ENCODE assay signal across 1 cellular context in genomic region chr7:71752171-71752935, GRCh38.
TF ChIP-seq lines count a peak whose summit lies in the region.

No MANE protein-coding gene starts in this region.

TF ChIP-seq in HepG2, 621 proteins besides CTCF, POLR2A, EP300 and RAD21 (continued from another document and continues in another):
- TF ChIP-seq STAT6 (CRISPR knock-in tag; IDR thresholded peaks at IDR 0.05; ENCODE audit: borderline replicate concordance), result no peak
- no peak for TF ChIP-seq PRMT3 (CRISPR knock-in tag; IDR thresholded peaks at IDR 0.05; ENCODE audit: borderline replicate concordance, low read depth)
- TF ChIP-seq, protein P1, sequence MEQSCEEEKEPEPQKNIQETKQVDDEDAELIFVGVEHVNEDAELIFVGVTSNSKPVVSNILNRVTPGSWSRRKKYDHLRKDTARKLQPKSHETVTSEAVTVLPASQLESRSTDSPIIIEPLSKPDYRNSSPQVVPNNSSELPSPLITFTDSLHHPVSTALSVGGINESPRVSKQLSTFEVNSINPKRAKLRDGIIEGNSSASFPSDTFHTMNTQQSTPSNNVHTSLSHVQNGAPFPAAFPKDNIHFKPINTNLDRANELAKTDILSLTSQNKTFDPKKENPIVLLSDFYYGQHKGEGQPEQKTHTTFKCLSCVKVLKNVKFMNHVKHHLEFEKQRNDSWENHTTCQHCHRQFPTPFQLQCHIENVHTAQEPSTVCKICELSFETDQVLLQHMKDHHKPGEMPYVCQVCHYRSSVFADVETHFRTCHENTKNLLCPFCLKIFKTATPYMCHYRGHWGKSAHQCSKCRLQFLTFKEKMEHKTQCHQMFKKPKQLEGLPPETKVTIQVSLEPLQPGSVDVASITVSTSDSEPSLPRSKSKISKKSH (CRISPR knock-in tag; IDR thresholded peaks at IDR 0.05; ENCODE audit: borderline replicate concordance), result 0 out of 2 replicates have a peak, but pooled peaks have one; percentile 19
- TF ChIP-seq CAMTA2 (CRISPR knock-in tag; IDR thresholded peaks at IDR 0.05; ENCODE audit: borderline replicate concordance), result no peak
- TF ChIP-seq ZFP37 (CRISPR knock-in tag; IDR thresholded peaks at IDR 0.05; ENCODE audit: borderline replicate concordance), result no peak
- peak; percentile 60; the same call in 1 of the 2 replicates for TF ChIP-seq KDM5B (CRISPR knock-in tag; IDR thresholded peaks at IDR 0.05; ENCODE audit: borderline replicate concordance)
- no peak for TF ChIP-seq KLF6 (CRISPR knock-in tag; IDR thresholded peaks at IDR 0.05)
- TF ChIP-seq ZBTB7B (CRISPR knock-in tag; IDR thresholded peaks at IDR 0.05), result no peak
- TF ChIP-seq, protein P2, sequence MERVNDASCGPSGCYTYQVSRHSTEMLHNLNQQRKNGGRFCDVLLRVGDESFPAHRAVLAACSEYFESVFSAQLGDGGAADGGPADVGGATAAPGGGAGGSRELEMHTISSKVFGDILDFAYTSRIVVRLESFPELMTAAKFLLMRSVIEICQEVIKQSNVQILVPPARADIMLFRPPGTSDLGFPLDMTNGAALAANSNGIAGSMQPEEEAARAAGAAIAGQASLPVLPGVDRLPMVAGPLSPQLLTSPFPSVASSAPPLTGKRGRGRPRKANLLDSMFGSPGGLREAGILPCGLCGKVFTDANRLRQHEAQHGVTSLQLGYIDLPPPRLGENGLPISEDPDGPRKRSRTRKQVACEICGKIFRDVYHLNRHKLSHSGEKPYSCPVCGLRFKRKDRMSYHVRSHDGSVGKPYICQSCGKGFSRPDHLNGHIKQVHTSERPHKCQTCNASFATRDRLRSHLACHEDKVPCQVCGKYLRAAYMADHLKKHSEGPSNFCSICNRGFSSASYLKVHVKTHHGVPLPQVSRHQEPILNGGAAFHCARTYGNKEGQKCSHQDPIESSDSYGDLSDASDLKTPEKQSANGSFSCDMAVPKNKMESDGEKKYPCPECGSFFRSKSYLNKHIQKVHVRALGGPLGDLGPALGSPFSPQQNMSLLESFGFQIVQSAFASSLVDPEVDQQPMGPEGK (CRISPR knock-in tag; IDR thresholded peaks at IDR 0.05), result peak; percentile 54
- TF ChIP-seq EEA1 (CRISPR knock-in tag; IDR thresholded peaks at IDR 0.05; ENCODE audit: borderline replicate concordance), result peak; percentile 36; the same call in 1 of the 2 replicates
- TF ChIP-seq, protein P3, sequence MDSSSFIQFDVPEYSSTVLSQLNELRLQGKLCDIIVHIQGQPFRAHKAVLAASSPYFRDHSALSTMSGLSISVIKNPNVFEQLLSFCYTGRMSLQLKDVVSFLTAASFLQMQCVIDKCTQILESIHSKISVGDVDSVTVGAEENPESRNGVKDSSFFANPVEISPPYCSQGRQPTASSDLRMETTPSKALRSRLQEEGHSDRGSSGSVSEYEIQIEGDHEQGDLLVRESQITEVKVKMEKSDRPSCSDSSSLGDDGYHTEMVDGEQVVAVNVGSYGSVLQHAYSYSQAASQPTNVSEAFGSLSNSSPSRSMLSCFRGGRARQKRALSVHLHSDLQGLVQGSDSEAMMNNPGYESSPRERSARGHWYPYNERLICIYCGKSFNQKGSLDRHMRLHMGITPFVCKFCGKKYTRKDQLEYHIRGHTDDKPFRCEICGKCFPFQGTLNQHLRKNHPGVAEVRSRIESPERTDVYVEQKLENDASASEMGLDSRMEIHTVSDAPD (CRISPR knock-in tag; IDR thresholded peaks at IDR 0.05), result no peak
- no peak for TF ChIP-seq ZNF430 (CRISPR knock-in tag; IDR thresholded peaks at IDR 0.05)
- TF ChIP-seq ATF7 (IDR thresholded peaks at IDR 0.05), result no peak
- no peak for TF ChIP-seq ATF7 (CRISPR knock-in tag; IDR thresholded peaks at IDR 0.05)
- no peak for TF ChIP-seq IRF2 (CRISPR knock-in tag; IDR thresholded peaks at IDR 0.05)
- TF ChIP-seq FOXK1 (CRISPR knock-in tag; IDR thresholded peaks at IDR 0.05; ENCODE audit: borderline replicate concordance, low read depth), result no peak
- TF ChIP-seq HCFC1 (IDR thresholded peaks at IDR 0.05; ENCODE audit: low read depth, low read length), result no peak
- peak; percentile 69 for TF ChIP-seq ZMYM3 (CRISPR knock-in tag; IDR thresholded peaks at IDR 0.05)
- TF ChIP-seq ZNF577 (CRISPR knock-in tag; IDR thresholded peaks at IDR 0.05; ENCODE audit: borderline replicate concordance, low read depth), result no peak
- no peak for TF ChIP-seq POLR2AphosphoS5 (IDR thresholded peaks at IDR 0.05; ENCODE audit: low read depth, low read length)
- no peak for TF ChIP-seq ONECUT2 (CRISPR knock-in tag; IDR thresholded peaks at IDR 0.05)
- TF ChIP-seq POLR2G (IDR thresholded peaks at IDR 0.05; ENCODE audit: low read depth, low read length), result no peak
- TF ChIP-seq ZNF232 (CRISPR knock-in tag; IDR thresholded peaks at IDR 0.05; ENCODE audit: borderline replicate concordance), result no peak
- no peak for TF ChIP-seq HOXA7 (CRISPR knock-in tag; IDR thresholded peaks at IDR 0.05)
- no peak for TF ChIP-seq TRIM24 (CRISPR knock-in tag; IDR thresholded peaks at IDR 0.05)
- TF ChIP-seq FOXA3 (CRISPR knock-in tag; IDR thresholded peaks at IDR 0.05), result no peak
- no peak for TF ChIP-seq CEBPG (CRISPR knock-in tag; IDR thresholded peaks at IDR 0.05)
- no peak for TF ChIP-seq SOX13 (IDR thresholded peaks at IDR 0.05)
- TF ChIP-seq SOX13 (CRISPR knock-in tag; conservative IDR thresholded peaks at IDR 0.05 in 1 of 2, IDR thresholded peaks at IDR 0.05 in 1 of 2), result no peak
- no peak for TF ChIP-seq ZNF343 (CRISPR knock-in tag; IDR thresholded peaks at IDR 0.05)
- no peak for TF ChIP-seq ATRX (CRISPR knock-in tag; IDR thresholded peaks at IDR 0.05; ENCODE audit: borderline replicate concordance)
- no peak for TF ChIP-seq FIP1L1 (IDR thresholded peaks at IDR 0.05; ENCODE audit: borderline replicate concordance, insufficient read depth, low read depth, low read length)
- no peak for TF ChIP-seq REL (CRISPR knock-in tag; conservative IDR thresholded peaks at IDR 0.05)
- TF ChIP-seq ZNF275 (CRISPR knock-in tag; IDR thresholded peaks at IDR 0.05; ENCODE audit: borderline replicate concordance), result no peak
- no peak for TF ChIP-seq IRX3 (CRISPR knock-in tag; IDR thresholded peaks at IDR 0.05; ENCODE audit: borderline replicate concordance, low read depth)
- no peak for TF ChIP-seq ZBTB33 (CRISPR knock-in tag; IDR thresholded peaks at IDR 0.05)
- TF ChIP-seq CHD2 (IDR thresholded peaks at IDR 0.05; ENCODE audit: low read depth, low read length), result no peak
- TF ChIP-seq, protein P4, sequence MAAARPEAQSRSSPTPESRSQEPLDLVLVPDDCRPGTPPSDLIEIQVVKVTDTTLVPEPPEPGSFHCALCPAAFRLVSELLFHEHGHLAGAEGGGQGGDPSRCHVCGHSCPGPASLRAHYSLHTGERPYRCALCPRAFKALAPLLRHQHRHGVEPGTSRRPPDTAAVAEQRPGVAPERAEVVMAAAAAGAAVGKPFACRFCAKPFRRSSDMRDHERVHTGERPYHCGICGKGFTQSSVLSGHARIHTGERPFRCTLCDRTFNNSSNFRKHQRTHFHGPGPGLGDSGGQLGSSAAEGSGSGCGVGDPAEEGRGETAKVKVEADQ (CRISPR knock-in tag; IDR thresholded peaks at IDR 0.05; ENCODE audit: borderline replicate concordance), result no peak
- no peak for TF ChIP-seq ZNF407 (CRISPR knock-in tag; IDR thresholded peaks at IDR 0.05; ENCODE audit: not compliant biosample characterization)
- TF ChIP-seq ZNF7 (CRISPR knock-in tag; IDR thresholded peaks at IDR 0.05), result no peak
- TF ChIP-seq ZFP91 (CRISPR knock-in tag; IDR thresholded peaks at IDR 0.05; ENCODE audit: borderline replicate concordance), result peak; percentile 51; the same call in 1 of the 2 replicates
